ENCODE assay signal across 8 cellular contexts in the genomic region with DNA sequence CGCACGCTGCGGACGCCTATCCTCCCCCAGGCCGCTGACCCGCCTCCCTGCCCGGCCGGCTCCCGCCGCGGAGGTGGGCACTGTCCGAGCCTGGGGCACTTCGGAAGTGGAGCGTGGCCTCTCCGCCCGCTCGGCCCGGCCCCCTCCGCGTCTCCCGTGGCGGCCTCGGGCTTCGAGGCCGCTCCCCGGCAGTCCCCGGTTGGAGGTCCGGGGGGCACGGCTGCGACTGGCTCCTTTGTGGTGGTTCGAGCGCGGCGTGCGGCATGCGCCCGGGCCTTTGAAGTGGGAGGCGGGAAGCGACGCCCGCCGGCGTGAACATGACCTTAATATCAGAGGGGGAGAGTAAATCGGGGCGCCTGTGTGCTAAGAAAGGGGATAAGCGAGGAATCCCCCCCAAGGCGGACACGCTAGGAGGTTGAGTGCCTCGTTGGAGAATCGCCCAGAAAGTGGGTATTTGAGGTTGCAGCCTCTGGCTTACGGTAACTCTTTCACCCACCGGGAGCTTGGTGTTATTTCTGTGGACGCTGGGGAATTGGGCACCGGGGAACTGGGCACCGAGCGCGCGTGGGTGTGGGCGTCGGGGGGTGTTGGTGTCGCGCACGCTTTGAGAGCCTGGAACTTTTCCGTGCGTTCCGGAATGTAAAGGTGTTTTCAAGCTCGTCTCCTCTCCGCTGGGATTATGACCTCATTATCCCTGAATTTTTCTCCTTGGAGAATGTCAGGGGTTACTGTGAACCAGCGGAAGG. TPM values are rescaled to one million over a fixed set of nuclear protein-coding genes. Genes with fewer than 3 reads are reported as not detected.
DNase-seq lines count a peak whose midpoint lies in the region; ATAC-seq and TF ChIP-seq lines count a peak whose summit lies in the region.

No MANE protein-coding gene starts in this region.

- DNase-seq in GM03348 (ENCODE audit: low spot score) (peak; percentile 15), H7 (peak; percentile 52), LHCN-M2 (ENCODE audit: low read depth) (peak; percentile 6), erythroblast (lab: John Stamatoyannopoulos, UW) (peak; percentile 63 to 66), type B pancreatic cell (ENCODE audit: extremely low spot score, unreplicated experiment) (no peak), mucosa of gallbladder (ENCODE audit: low spot score) (no peak)
- DNase-seq in activated CD8-positive, alpha-beta memory T cell treated with anti-CD3 and anti-CD28 coated beads, Interleukin-2, amount 10 ng/mL, durations not matched to agents 7 days and 5 days = peak; percentile 56

- TF ChIP-seq CTCF in nephron (IDR thresholded peaks at IDR 0.05; ENCODE audit: unreplicated experiment in 3 of 3) (no peak), type B pancreatic cell (conservative IDR thresholded peaks at IDR 0.05) (no peak)

- TF ChIP-seq POLR2A in erythroblast (IDR thresholded peaks at IDR 0.05; ENCODE audit: low read length) = no peak

- no peaks in the 10 kb centered on the region; the same call in 1 of the 2 replicates for H3K36me3 ChIP-seq in H7 (replicated peaks; ENCODE audit: control insufficient read depth, insufficient read depth, low read length)

- peak overlapping the region; percentile 95 for H3K4me3 Mint-ChIP-seq in activated CD8-positive, alpha-beta memory T cell treated with anti-CD3 and anti-CD28 coated beads, Interleukin-2, amount 10 ng/mL, durations not matched to agents 7 days and 5 days
- H3K4me3 Mint-ChIP-seq in nephron (peak overlapping the region; percentile 94 to 96 (median 95)), type B pancreatic cell (peak overlapping the region; percentile 97)

- peak overlapping the region; percentile 91 for H3K27ac Mint-ChIP-seq in activated CD8-positive, alpha-beta memory T cell treated with anti-CD3 and anti-CD28 coated beads, Interleukin-2, amount 10 ng/mL, durations not matched to agents 7 days and 5 days
- H3K27ac Mint-ChIP-seq in nephron (peak overlapping the region; percentile 59 to 89 (median 86)), type B pancreatic cell (peak overlapping the region; percentile 94)

- H3K4me1 Mint-ChIP-seq in activated CD8-positive, alpha-beta memory T cell treated with anti-CD3 and anti-CD28 coated beads, Interleukin-2, amount 10 ng/mL, durations not matched to agents 7 days and 5 days = peaks cover 44% of the 10 kb centered on the region
- H3K4me1 Mint-ChIP-seq in nephron (peaks cover 25% of the 10 kb centered on the region), type B pancreatic cell (ENCODE audit: unreplicated experiment) (peaks cover 34% of the 10 kb centered on the region)

- no peaks in the 10 kb centered on the region for H3K27me3 Mint-ChIP-seq in activated CD8-positive, alpha-beta memory T cell treated with anti-CD3 and anti-CD28 coated beads, Interleukin-2, amount 10 ng/mL, durations not matched to agents 7 days and 5 days
- H3K27me3 Mint-ChIP-seq in nephron (ENCODE audit: low read depth) = no peaks in the 10 kb centered on the region
- H3K27me3 Mint-ChIP-seq in type B pancreatic cell = no peaks in the 10 kb centered on the region

- H3K27me3 ChIP-seq in H7 (ENCODE audit: control insufficient read depth, insufficient read depth, low read length) = no peaks in the 10 kb centered on the region

- peaks cover 12% of the 10 kb centered on the region for H3K36me3 Mint-ChIP-seq in activated CD8-positive, alpha-beta memory T cell treated with anti-CD3 and anti-CD28 coated beads, Interleukin-2, amount 10 ng/mL, durations not matched to agents 7 days and 5 days
- H3K36me3 Mint-ChIP-seq in nephron (ENCODE audit: low read depth) = peaks cover 6% of the 10 kb centered on the region
- H3K36me3 Mint-ChIP-seq in type B pancreatic cell = peaks cover 10% of the 10 kb centered on the region

- no peaks in the 10 kb centered on the region for H3K9me3 Mint-ChIP-seq in activated CD8-positive, alpha-beta memory T cell treated with anti-CD3 and anti-CD28 coated beads, Interleukin-2, amount 10 ng/mL, durations not matched to agents 7 days and 5 days (ENCODE audit: low read depth)
- no peaks in the 10 kb centered on the region for H3K9me3 Mint-ChIP-seq in nephron
- no peaks in the 10 kb centered on the region for H3K9me3 Mint-ChIP-seq in type B pancreatic cell

- CTCF ChIA-PET in activated CD8-positive, alpha-beta memory T cell treated with anti-CD3 and anti-CD28 coated beads, Interleukin-2, amount 10 ng/mL, durations not matched to agents 7 days and 5 days (lab: Charles Lee) = interaction anchor here (0.8 to 3.6 kb wide), 10 partner anchors 8 to 92 kb away, joined by 3 to 14 read pairs (median 4); a partner anchor contains a TSS

- peak overlapping the region; percentile 83 for H3K4me3 ChIP-seq in H7 (ENCODE audit: insufficient read depth, low read depth, low read length)

- peak; percentile 32 for ATAC-seq in activated CD8-positive, alpha-beta memory T cell treated with anti-CD3 and anti-CD28 coated beads, Interleukin-2, amount 10 ng/mL, durations not matched to agents 7 days and 5 days

RNA-seq across cellular contexts. Expression of a gene that starts 0.6 kb away (rescaled TPM):
- total RNA-seq in H7 (2014; rRNA removed; shearing (Covaris generic)) = 26.8 and 27.6 TPM in 2 replicates
- total RNA-seq in LHCN-M2 (2014; rRNA removed) = 29.0 and 34.0 TPM in 2 replicates
- 8.1 TPM for polyA plus RNA-seq in LHCN-M2 (2012)
- 10 to 100 TPM; 33.4 to 40.3 TPM for total RNA-seq in activated CD8-positive, alpha-beta memory T cell treated with anti-CD3 and anti-CD28 coated beads, Interleukin-2, amount 10 ng/mL, durations not matched to agents 7 days and 5 days
- 16.5 and 39.7 TPM in 2 replicates for total RNA-seq in type B pancreatic cell (ENCODE audit: low replicate concordance)
- 5.9 TPM for total RNA-seq in mucosa of gallbladder

RNA-seq across cellular contexts. Expression of a gene that starts 41.1 kb away (rescaled TPM):
- total RNA-seq in H7 (2014; rRNA removed; shearing (Covaris generic)) = 18.5 and 24.0 TPM in 2 replicates
- 27.3 and 31.1 TPM in 2 replicates for total RNA-seq in LHCN-M2 (2014; rRNA removed)
- polyA plus RNA-seq in LHCN-M2 (2012) = 9.5 TPM
- 10 to 100 TPM; 26.4 to 35.0 TPM for total RNA-seq in activated CD8-positive, alpha-beta memory T cell treated with anti-CD3 and anti-CD28 coated beads, Interleukin-2, amount 10 ng/mL, durations not matched to agents 7 days and 5 days
- 10.6 and 17.3 TPM in 2 replicates for total RNA-seq in type B pancreatic cell (ENCODE audit: low replicate concordance)
- 8.0 TPM for total RNA-seq in mucosa of gallbladder

RNA-seq across cellular contexts. Expression of a gene that starts 41.1 kb away (rescaled TPM):
- total RNA-seq in H7 (2014; rRNA removed; shearing (Covaris generic)) = 17.4 and 23.7 TPM in 2 replicates
- 20.3 and 23.2 TPM in 2 replicates for total RNA-seq in LHCN-M2 (2014; rRNA removed)
- 8.1 TPM for polyA plus RNA-seq in LHCN-M2 (2012)
- total RNA-seq in activated CD8-positive, alpha-beta memory T cell treated with anti-CD3 and anti-CD28 coated beads, Interleukin-2, amount 10 ng/mL, durations not matched to agents 7 days and 5 days = 10 to 100 TPM; 20.1 to 21.0 TPM
- total RNA-seq in type B pancreatic cell (ENCODE audit: low replicate concordance) = 15.3 and 18.1 TPM in 2 replicates
- total RNA-seq in mucosa of gallbladder = 10.4 TPM

RNA-seq across cellular contexts. Expression of a gene that starts 41.4 kb away (rescaled TPM):
- 0.28 and 2.8 TPM in 2 replicates for total RNA-seq in H7 (2014; rRNA removed; shearing (Covaris generic))
- 0.96 and 1.1 TPM in 2 replicates for total RNA-seq in LHCN-M2 (2014; rRNA removed)
- polyA plus RNA-seq in LHCN-M2 (2012) = 1.3 TPM
- total RNA-seq in activated CD8-positive, alpha-beta memory T cell treated with anti-CD3 and anti-CD28 coated beads, Interleukin-2, amount 10 ng/mL, durations not matched to agents 7 days and 5 days = under 1 TPM; 0.50 to 0.94 TPM
- total RNA-seq in type B pancreatic cell (ENCODE audit: low replicate concordance) = 1.1 and 1.3 TPM in 2 replicates
- 0.98 TPM for total RNA-seq in mucosa of gallbladder

Comparison
In these comparisons a context has a peak if more than half of its experiments do, and no peak if none do; other contexts are left out.
1. DNase-seq: peak in GM03348 (single experiment), H7 (single experiment), LHCN-M2 (single experiment), activated CD8-positive, alpha-beta memory T cell treated with anti-CD3 and anti-CD28 coated beads, Interleukin-2, amount 10 ng/mL, durations not matched to agents 7 days and 5 days (single experiment) and erythroblast (2 of 2); none in type B pancreatic cell (single experiment) and mucosa of gallbladder (single experiment).
2. Peak in every context shown above with its lines, with median percentiles within 50 percentile points of each other: H3K27ac Mint-ChIP-seq and H3K4me3 Mint-ChIP-seq.